8 cellular contexts compared by ENCODE assay signal in the genomic region with DNA sequence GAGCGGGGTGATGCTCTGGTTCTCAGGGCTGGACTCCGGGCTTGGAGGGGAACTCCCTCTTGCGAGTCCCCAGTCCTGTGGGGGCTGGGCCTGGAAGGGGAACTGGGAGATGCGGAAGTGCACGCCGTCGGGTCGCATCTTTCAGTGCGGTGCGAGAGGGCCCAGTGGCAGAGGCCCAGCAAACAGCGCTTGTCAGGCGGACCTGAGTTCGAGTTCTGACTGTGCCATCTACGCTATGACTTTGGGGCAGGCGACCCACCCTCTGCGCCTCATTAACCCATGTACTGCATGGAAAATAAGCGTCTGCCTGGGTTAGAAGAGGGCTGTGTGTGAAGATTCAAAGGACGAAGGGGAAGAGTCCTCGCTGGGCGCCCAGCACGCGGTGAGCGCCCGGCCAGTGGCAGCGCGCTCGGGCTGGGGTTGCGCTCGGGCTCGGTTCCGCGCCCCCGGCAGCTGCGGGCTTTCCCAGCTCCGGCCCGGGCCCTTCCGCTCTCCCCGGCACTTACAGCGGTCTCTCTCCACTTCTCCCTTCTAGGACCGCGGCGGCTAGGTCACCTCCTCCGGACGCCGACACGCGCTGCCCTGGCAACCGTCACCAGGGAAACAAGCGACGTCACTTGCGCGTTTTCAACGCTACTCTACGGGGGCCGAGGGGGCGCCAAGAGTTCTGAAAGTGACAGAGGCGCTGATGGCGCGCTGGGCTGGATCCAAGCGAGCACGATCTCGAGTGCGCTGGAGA. TPM values are rescaled to one million over a fixed set of nuclear protein-coding genes. Genes with fewer than 3 reads are reported as not detected.
DNase-seq lines count a peak whose midpoint lies in the region; ATAC-seq, FAIRE-seq and TF ChIP-seq lines count a peak whose summit lies in the region.

A gene with protein sequence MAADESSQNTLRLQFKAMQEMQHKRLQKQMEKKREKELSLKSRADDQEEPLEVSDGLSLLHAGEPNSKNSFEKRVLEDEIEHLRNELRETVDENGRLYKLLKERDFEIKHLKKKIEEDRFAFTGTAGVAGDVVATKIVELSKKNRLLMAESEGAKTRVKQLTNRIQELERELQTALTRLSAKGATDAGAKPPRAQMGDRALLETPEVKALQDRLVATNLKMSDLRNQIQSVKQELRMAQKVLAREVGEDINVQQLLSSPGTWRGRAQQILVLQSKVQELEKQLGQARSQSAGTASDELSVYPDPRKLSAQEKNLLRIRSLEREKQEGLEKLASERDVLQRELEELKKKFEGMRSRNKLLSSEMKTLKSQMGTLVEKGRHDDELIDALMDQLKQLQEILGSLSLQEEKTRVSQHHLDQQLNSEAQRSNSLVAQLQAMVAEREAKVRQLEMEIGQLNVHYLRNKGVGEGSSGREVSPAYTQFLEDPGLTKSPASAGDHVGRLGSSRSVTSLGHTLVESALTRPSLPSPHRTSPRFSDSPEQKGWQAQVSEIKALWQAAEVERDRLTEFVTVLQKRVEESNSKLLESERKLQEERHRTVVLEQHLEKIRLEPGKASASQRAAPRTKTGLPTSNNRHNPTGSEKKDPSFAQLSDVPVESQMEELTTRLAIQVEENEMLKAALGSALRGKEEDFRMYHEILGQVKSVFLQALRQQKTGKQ (minus strand): TSS at position 584 of the 739 bp plus-strand sequence. CDS start 14,908 bp downstream, outside the sequence.

- H3K36me3 Mint-ChIP-seq in activated CD4-positive, alpha-beta T cell treated with anti-CD3 and anti-CD28 coated beads for 36 hours (ENCODE audit: low read depth), result no peaks in the 10 kb centered on the region

- CTCF ChIA-PET in activated CD4-positive, alpha-beta T cell treated with anti-CD3 and anti-CD28 coated beads for 36 hours (lab: Charles Lee), result no interaction called here

- no peak for TF ChIP-seq CTCF in coronary artery (IDR thresholded peaks at IDR 0.05)

- intact Hi-C loops in activated CD4-positive, alpha-beta T cell treated with anti-CD3 and anti-CD28 coated beads for 36 hours (cut with DNase I, micrococcal nuclease), result loop anchor here (1.0 to 10.0 kb wide), 8 partner anchors 31 to 918 kb away; a partner anchor contains a TSS
- intact Hi-C loops in left colon (cut with DNase I, micrococcal nuclease), result no loop called here

- peak within 1 kb of the TSS; percentile 79 for H3K4me3 ChIP-seq in coronary artery

- POLR2A ChIA-PET in activated CD4-positive, alpha-beta T cell treated with anti-CD3 and anti-CD28 coated beads for 36 hours (lab: Charles Lee), result no interaction called here

- peak; percentile 97 for ATAC-seq in GM18520 (IDR thresholded peaks at IDR 0.05; ENCODE audit: unreplicated experiment)
- ATAC-seq in HG03064 (IDR thresholded peaks at IDR 0.05; ENCODE audit: low read depth, unreplicated experiment), result peak; percentile 99
- ATAC-seq in activated CD4-positive, alpha-beta T cell treated with anti-CD3 and anti-CD28 coated beads for 36 hours, result peak; percentile 96
- peak; percentile 72 for ATAC-seq in left colon

- FAIRE-seq in A204.1 (lab: Jason Lieb, UNC), result peak; percentile 70

- peak within 1 kb of the TSS; percentile 82 for H3K27ac Mint-ChIP-seq in activated CD4-positive, alpha-beta T cell treated with anti-CD3 and anti-CD28 coated beads for 36 hours

- H3K9me3 Mint-ChIP-seq in activated CD4-positive, alpha-beta T cell treated with anti-CD3 and anti-CD28 coated beads for 36 hours (ENCODE audit: low read depth), result no peaks in the 10 kb centered on the region

- peak within 1 kb of the TSS; percentile 65 to 88 for H3K27ac ChIP-seq in coronary artery

- peaks cover 12% of the 10 kb centered on the region for H3K4me1 Mint-ChIP-seq in activated CD4-positive, alpha-beta T cell treated with anti-CD3 and anti-CD28 coated beads for 36 hours

- peak; percentile 69 for DNase-seq in NCI-H226
- peak; percentile 96 for DNase-seq in activated CD4-positive, alpha-beta T cell treated with anti-CD3 and anti-CD28 coated beads for 36 hours
- DNase-seq in coronary artery (ENCODE audit: low spot score), result peak; percentile 98
- peak; percentile 93 for DNase-seq in left colon
- peak; percentile 73 to 90 (median 82) for DNase-seq in stimulated activated CD4-positive, alpha-beta T cell treated with anti-CD3 and anti-CD28 coated beads, Interleukin-1b, Interleukin-23, amount 100 ng/mL, for 24 hours (ENCODE audit: low read depth in 4 of 4, low spot score in 1 of 4)

- H3K27me3 Mint-ChIP-seq in activated CD4-positive, alpha-beta T cell treated with anti-CD3 and anti-CD28 coated beads for 36 hours, result no peaks in the 10 kb centered on the region

- peak within 1 kb of the TSS; percentile 83 for H3K4me3 Mint-ChIP-seq in activated CD4-positive, alpha-beta T cell treated with anti-CD3 and anti-CD28 coated beads for 36 hours

RNA-seq across cellular contexts. Expression of the gene that starts here (rescaled TPM):
- total RNA-seq in activated CD4-positive, alpha-beta T cell treated with anti-CD3 and anti-CD28 coated beads for 36 hours, result under 1 TPM; 0.46 to 0.63 TPM
- total RNA-seq in left colon, result 1 to 10 TPM; 2.0 to 2.3 TPM

Comparison
In these comparisons a context has a peak if more than half of its experiments do, and no peak if none do; other contexts are left out.
1. Peak in every context shown above with its lines: DNase-seq, ATAC-seq, H3K4me3 ChIP-seq and H3K27ac ChIP-seq.
2. Peak in DNase-seq and ATAC-seq in activated CD4-positive, alpha-beta T cell treated with anti-CD3 and anti-CD28 coated beads for 36 hours; RNA of the gene not detected or under 1 TPM.
3. intact Hi-C loops: an anchor here in activated CD4-positive, alpha-beta T cell treated with anti-CD3 and anti-CD28 coated beads for 36 hours (1.0 to 10.0 kb wide); none called in left colon.